8 cellular contexts compared by ENCODE assay signal in genomic region chr21:44816761-44817505, GRCh38. TPM values are rescaled to one million over a fixed set of nuclear protein-coding genes. Genes with fewer than 3 reads are reported as not detected.
A peak's percentile ranks its signal among the peaks of the same experiment; 100 is the strongest.
DNase-seq lines count a peak whose midpoint lies in the region; ATAC-seq, FAIRE-seq and TF ChIP-seq lines count a peak whose summit lies in the region.

No MANE protein-coding gene starts in this region.

- H3K4me1 ChIP-seq in left ventricle myocardium inferior = peaks cover 45% of the 10 kb centered on the region
- H3K4me1 ChIP-seq in small intestine (ENCODE audit: control insufficient read depth in 2 of 2, insufficient read depth in 1 of 2, low read depth in 1 of 2, low read length in 1 of 2) = peaks cover 5 to 8% of the 10 kb centered on the region in 2 donors

- H3K4me3 ChIP-seq in WI38 (ENCODE audit: low read depth, low read length) (peak overlapping the region; percentile 66), left ventricle myocardium inferior (peak overlapping the region; percentile 90), small intestine (ENCODE audit: low read depth in 1 of 2, low read length in 2 of 2) (peak overlapping the region; percentile 45 to 83)

- 53 to 63% (median 59%) methylated on average over 51 to 57 of the region's 57 CpGs for WGBS in small intestine, 3 donors

- H3K9me3 ChIP-seq in left ventricle myocardium inferior (replicated peaks) = peaks cover 28% of the 10 kb centered on the region
- no peaks in the 10 kb centered on the region for H3K9me3 ChIP-seq in small intestine (ENCODE audit: control insufficient read depth, low read depth)

- peak overlapping the region; percentile 94 for H3K27ac ChIP-seq in left ventricle myocardium inferior (replicated peaks)
- H3K27ac ChIP-seq in small intestine (ENCODE audit: low read depth in 1 of 2, low read length in 1 of 2) = peak overlapping the region in 1 of 2 donors; percentile 28

- DNase-seq in left ventricle myocardium inferior = no peak
- no peak for DNase-seq in small intestine
- no peak for DNase-seq in NCI-H128 (lab: John Stamatoyannopoulos, UW; ENCODE audit: unreplicated experiment)
- no peak for DNase-seq in amniotic stem cell (lab: John Stamatoyannopoulos, UW)
- no peak for DNase-seq in NCI-H1436 (lab: John Stamatoyannopoulos, UW)
- no peak for DNase-seq in A172 (ENCODE audit: low spot score)

- no peak for FAIRE-seq in small intestine (lab: Jason Lieb, UNC)

- intact Hi-C loops in left ventricle myocardium inferior (cut with micrococcal nuclease) = no loop called here

- H3K27me3 ChIP-seq in left ventricle myocardium inferior (ENCODE audit: low read depth) = no peaks in the 10 kb centered on the region
- H3K27me3 ChIP-seq in small intestine (ENCODE audit: control insufficient read depth in 2 of 2, insufficient read depth in 2 of 2, low read length in 2 of 2) = no peaks in the 10 kb centered on the region

- peak; percentile 29 for ATAC-seq in GM21528 (IDR thresholded peaks at IDR 0.05; ENCODE audit: low FRiP score, unreplicated experiment)

- H3K36me3 ChIP-seq in left ventricle myocardium inferior = peaks cover 20% of the 10 kb centered on the region
- peaks cover 4 to 5% of the 10 kb centered on the region in 2 donors for H3K36me3 ChIP-seq in small intestine (ENCODE audit: control insufficient read depth in 2 of 2, insufficient read depth in 2 of 2, low read length in 2 of 2)

- TF ChIP-seq CTCF in WI38 (IDR thresholded peaks at IDR 0.05; ENCODE audit: low read depth, low read length) (no peak), left ventricle myocardium inferior (IDR thresholded peaks at IDR 0.05; ENCODE audit: borderline replicate concordance) (no peak)

RNA-seq across cellular contexts. Expression of gene SUMO3, which starts 0.9 kb away (rescaled TPM):
- total RNA-seq in left ventricle myocardium inferior = 75.5 TPM
- 10 to 100 TPM; 70.8 to 78.6 (median 76.0) TPM for polyA plus RNA-seq in small intestine
- total RNA-seq in A172 (2014; rRNA removed; shearing (Covaris generic)) = 118 and 140 TPM in 2 replicates

RNA-seq across cellular contexts. Expression of gene UBE2G2, which starts 15.3 kb away (rescaled TPM):
- total RNA-seq in left ventricle myocardium inferior = 78.2 TPM
- 10 to 100 TPM; 30.0 to 40.5 (median 37.0) TPM for polyA plus RNA-seq in small intestine
- total RNA-seq in A172 (2014; rRNA removed; shearing (Covaris generic)) = 53.1 and 68.3 TPM in 2 replicates

RNA-seq across cellular contexts. Expression of gene PTTG1IP, which starts 56.6 kb away (rescaled TPM):
- 171 TPM for total RNA-seq in left ventricle myocardium inferior
- polyA plus RNA-seq in small intestine = 100 to 1,000 TPM; 116 to 128 (median 128) TPM
- 637 and 713 TPM in 2 replicates for total RNA-seq in A172 (2014; rRNA removed; shearing (Covaris generic))
